In genomic region chr5:176620333-176620981, GRCh38 we compare ENCODE assay signal across 10 cellular contexts. TPM values are rescaled to one million over a fixed set of nuclear protein-coding genes. Genes with fewer than 3 reads are reported as not detected.
DNase-seq lines count a peak whose midpoint lies in the region; ATAC-seq and TF ChIP-seq lines count a peak whose summit lies in the region.
"Had no signal": no experiment of that assay in that cellular context is flagged by ENCODE, and none has a peak within 500 bp of the region (broad histone marks: within the 10 kb centered on the region; RNA-seq: fewer than 3 reads in every experiment).

No MANE protein-coding gene starts in this region.

- no peak for DNase-seq in T-helper 1 cell
- peak; percentile 71 for DNase-seq in RWPE2 (ENCODE audit: low spot score)
- peak in 1 of 2 donors; percentile 24 for DNase-seq in fibroblast of lung (ENCODE audit: low read depth in 2 of 2)
- peak in 1 of 2 donors; percentile 4 for DNase-seq in trophoblast cell
- no peak for DNase-seq in GM19238 (ENCODE audit: insufficient read length, low spot score)
- DNase-seq in SHP77 (lab: John Stamatoyannopoulos, UW), result no peak
- no peak for DNase-seq in GM20000 (ENCODE audit: low spot score)

- peaks cover 7% of the 10 kb centered on the region for H3K4me1 Mint-ChIP-seq in T-helper 1 cell treated with Interleukin-12 subunit alpha and Interleukin-12 subunit beta and Interleukin-4 antibody, amounts not matched to agents 30 μg/mL and 1 μg/mL, for 36 hours (ENCODE audit: low read depth)

- no peak overlapping the region for H2AK5ac ChIP-seq in trophoblast cell (ENCODE audit: low read length)

- H3K9ac ChIP-seq in fibroblast of lung (ENCODE audit: insufficient read depth, low read length), result no peak overlapping the region
- H3K9ac ChIP-seq in trophoblast cell (ENCODE audit: low read length), result no peak overlapping the region

- H2BK120ac ChIP-seq in trophoblast cell (ENCODE audit: insufficient read depth, low read length, poor library complexity), result no peak overlapping the region

- no peaks in the 10 kb centered on the region for H3K9me3 ChIP-seq in RWPE2 (ENCODE audit: severe bottlenecking)
- no peaks in the 10 kb centered on the region for H3K9me3 ChIP-seq in fibroblast of lung (ENCODE audit: control insufficient read depth, insufficient read depth, low read depth, low read length)
- peaks cover 18% of the 10 kb centered on the region for H3K9me3 ChIP-seq in trophoblast cell (ENCODE audit: insufficient read depth, low read depth, low read length)

- H3K27me3 ChIP-seq in RWPE2 (ENCODE audit: insufficient read depth, poor library complexity, severe bottlenecking) (peaks cover 20% of the 10 kb centered on the region), fibroblast of lung (ENCODE audit: control insufficient read depth, insufficient read depth, low read length) (peaks cover 13% of the 10 kb centered on the region), trophoblast cell (ENCODE audit: insufficient read depth, low read length) (peaks cover 30% of the 10 kb centered on the region)

- H3K4me3 ChIP-seq in RWPE2 (ENCODE audit: severe bottlenecking) (no peak overlapping the region), fibroblast of lung (replicated peaks in 1 of 4; ENCODE audit: control extremely low read depth in 1 of 4, insufficient read depth in 1 of 4, low read depth in 3 of 4, low read length in 4 of 4) (no peak overlapping the region), trophoblast cell (ENCODE audit: low read depth, low read length) (no peak overlapping the region)

- H3K4me2 ChIP-seq in fibroblast of lung (ENCODE audit: extremely low read depth, insufficient read depth, low read length), result peak overlapping the region; percentile 60
- peak overlapping the region; percentile 22 for H3K4me2 ChIP-seq in trophoblast cell (ENCODE audit: low read length)

- peaks cover 2% of the 10 kb centered on the region for H3K36me3 Mint-ChIP-seq in T-helper 1 cell treated with Interleukin-12 subunit alpha and Interleukin-12 subunit beta and Interleukin-4 antibody, amounts not matched to agents 30 μg/mL and 1 μg/mL, for 36 hours (ENCODE audit: low read depth)

- no peaks in the 10 kb centered on the region for H4K20me1 ChIP-seq in fibroblast of lung (ENCODE audit: control insufficient read depth, extremely low read depth, insufficient read depth, low read length)

- no CpG with 5 or more reads among the region's 32 CpGs for WGBS in trophoblast cell (ENCODE audit: extremely low coverage, insufficient coverage, insufficient read length)

- no peak overlapping the region for H4K8ac ChIP-seq in trophoblast cell (ENCODE audit: low read depth, low read length)

- peak; percentile 13; the same call in 2 of the 3 replicates for ATAC-seq in RWPE2 (ENCODE audit: low read depth)

- no peak for TF ChIP-seq CTCF in RWPE2 (IDR thresholded peaks at IDR 0.05; ENCODE audit: poor library complexity, severe bottlenecking)
- no peak for TF ChIP-seq CTCF in fibroblast of lung (conservative IDR thresholded peaks at IDR 0.05 in 1 of 2, IDR thresholded peaks at IDR 0.05 in 1 of 2; ENCODE audit: low read depth in 1 of 2, low read length in 2 of 2)
- no peak for TF ChIP-seq CTCF in GM20000 (IDR thresholded peaks at IDR 0.05; ENCODE audit: extremely low read depth, missing control alignments)

- H3K9me3 Mint-ChIP-seq in T-helper 1 cell treated with Interleukin-12 subunit alpha and Interleukin-12 subunit beta and Interleukin-4 antibody, amounts not matched to agents 30 μg/mL and 1 μg/mL, for 36 hours, result no peaks in the 10 kb centered on the region

- H2AFZ ChIP-seq in fibroblast of lung (ENCODE audit: low read length), result no peak overlapping the region
- no peak overlapping the region for H2AFZ ChIP-seq in trophoblast cell (ENCODE audit: insufficient read depth, low read length, poor library complexity)

- H3K27me3 Mint-ChIP-seq in T-helper 1 cell treated with Interleukin-12 subunit alpha and Interleukin-12 subunit beta and Interleukin-4 antibody, amounts not matched to agents 30 μg/mL and 1 μg/mL, for 36 hours (ENCODE audit: low read depth), result peaks cover 67% of the 10 kb centered on the region

- H2BK5ac ChIP-seq in trophoblast cell (ENCODE audit: low read depth, low read length, poor library complexity), result no peak overlapping the region

- no peaks in the 10 kb centered on the region for H3K79me1 ChIP-seq in trophoblast cell (ENCODE audit: low read length)

- H3K4me1 ChIP-seq in RWPE2 (ENCODE audit: insufficient read depth, poor library complexity, severe bottlenecking) (no peaks in the 10 kb centered on the region), fibroblast of lung (ENCODE audit: control insufficient read depth, extremely low read depth, insufficient read depth, low read length) (peaks cover 17% of the 10 kb centered on the region), trophoblast cell (ENCODE audit: control insufficient read depth in 1 of 2, insufficient read depth in 2 of 2, low read length in 2 of 2) (no peaks in the 10 kb centered on the region)

- H4K12ac ChIP-seq in trophoblast cell (ENCODE audit: low read depth, low read length), result no peak overlapping the region

- no peak overlapping the region for H3K27ac ChIP-seq in RWPE2 (ENCODE audit: poor library complexity, severe bottlenecking)
- no peak overlapping the region for H3K27ac ChIP-seq in fibroblast of lung (ENCODE audit: insufficient read depth, low read length)
- H3K27ac ChIP-seq in trophoblast cell (ENCODE audit: low read depth, low read length), result no peak overlapping the region
- H3K27ac ChIP-seq: C4-2B had no signal

- no peak overlapping the region for H4K91ac ChIP-seq in trophoblast cell (ENCODE audit: low read depth, low read length)

- H3K23ac ChIP-seq in trophoblast cell (ENCODE audit: low read length), result no peak overlapping the region

- H3K36me3 ChIP-seq in RWPE2 (ENCODE audit: low read depth), result no peaks in the 10 kb centered on the region
- H3K36me3 ChIP-seq in fibroblast of lung (ENCODE audit: control insufficient read depth, insufficient read depth, low read length), result no peaks in the 10 kb centered on the region
- no peaks in the 10 kb centered on the region for H3K36me3 ChIP-seq in trophoblast cell (ENCODE audit: control insufficient read depth in 1 of 2, insufficient read depth in 2 of 2, low read length in 2 of 2)

- H3K79me2 ChIP-seq in fibroblast of lung (ENCODE audit: control insufficient read depth, insufficient read depth, low read length) (no peaks in the 10 kb centered on the region), trophoblast cell (ENCODE audit: control insufficient read depth, insufficient read depth, low read length, poor library complexity) (no peaks in the 10 kb centered on the region)

- no peak overlapping the region for H3K4ac ChIP-seq in trophoblast cell (ENCODE audit: low read depth, low read length)

- no peak overlapping the region for H3K14ac ChIP-seq in trophoblast cell (ENCODE audit: low read length)

- H3K18ac ChIP-seq in trophoblast cell (ENCODE audit: low read length), result no peak overlapping the region

- H2BK12ac ChIP-seq in trophoblast cell (ENCODE audit: low read length), result no peak overlapping the region

- H3K27ac Mint-ChIP-seq in T-helper 1 cell treated with Interleukin-12 subunit alpha and Interleukin-12 subunit beta and Interleukin-4 antibody, amounts not matched to agents 30 μg/mL and 1 μg/mL, for 36 hours, result no peak overlapping the region

- peak overlapping the region; percentile 63 for H3K4me3 Mint-ChIP-seq in T-helper 1 cell treated with Interleukin-12 subunit alpha and Interleukin-12 subunit beta and Interleukin-4 antibody, amounts not matched to agents 30 μg/mL and 1 μg/mL, for 36 hours

RNA-seq across cellular contexts. Expression of gene SNCB, which starts 9.9 kb away (rescaled TPM):
- total RNA-seq in fibroblast of lung, result 0.17 TPM in 1 of 2 replicates, not detected in the other
- 0.22 and 2.3 TPM in 2 replicates for polyA plus RNA-seq in fibroblast of lung
- 0.17 and 3.5 TPM in 2 replicates for polyA plus RNA-seq in fibroblast of lung (2012)
- 1.1 TPM in 1 of 2 replicates, not detected in the other for polyA minus RNA-seq in fibroblast of lung (ENCODE audit: low replicate concordance)
- 0.11 TPM in 1 of 2 replicates, not detected in the other for polyA plus RNA-seq in trophoblast cell (2013)
- total RNA-seq: lower leg skin had no signal

RNA-seq across cellular contexts. Expression of gene EIF4E1B, which starts 10.0 kb away (rescaled TPM):
- total RNA-seq in fibroblast of lung, result not detected in 2 replicates
- not detected in 2 replicates for polyA plus RNA-seq in fibroblast of lung
- not detected in 2 replicates for polyA plus RNA-seq in fibroblast of lung (2012)
- not detected in 2 replicates for polyA minus RNA-seq in fibroblast of lung (ENCODE audit: low replicate concordance)
- 0.55 and 0.62 TPM in 2 replicates for polyA plus RNA-seq in trophoblast cell (2013)
- total RNA-seq: lower leg skin had no signal

RNA-seq across cellular contexts. Expression of gene GPRIN1, which starts 10.5 kb away (rescaled TPM):
- total RNA-seq in fibroblast of lung, result 4.9 and 6.3 TPM in 2 replicates
- 1.9 and 5.0 TPM in 2 replicates for polyA plus RNA-seq in fibroblast of lung
- polyA plus RNA-seq in fibroblast of lung (2012), result 4.0 and 10.0 TPM in 2 replicates
- polyA minus RNA-seq in fibroblast of lung (ENCODE audit: low replicate concordance), result 2.1 and 12.3 TPM in 2 replicates
- polyA plus RNA-seq in trophoblast cell (2013), result 1.4 and 1.5 TPM in 2 replicates

RNA-seq across cellular contexts. Expression of gene TSPAN17, which starts 26.8 kb away (rescaled TPM):
- 29.0 and 35.2 TPM in 2 replicates for total RNA-seq in fibroblast of lung
- polyA plus RNA-seq in fibroblast of lung, result 34.8 and 43.5 TPM in 2 replicates
- 38.1 and 58.2 TPM in 2 replicates for polyA plus RNA-seq in fibroblast of lung (2012)
- 44.6 and 56.7 TPM in 2 replicates for polyA minus RNA-seq in fibroblast of lung (ENCODE audit: low replicate concordance)
- polyA plus RNA-seq in trophoblast cell (2013), result 18.3 and 18.4 TPM in 2 replicates
